ENCODE assay signal across 5 cellular contexts in genomic region chr9:96189581-96189980, GRCh38.
DNase-seq lines count a peak whose midpoint lies in the region; ATAC-seq, FAIRE-seq and TF ChIP-seq lines count a peak whose summit lies in the region.
"Not testable (repeated sequence)": the region's sequence is repeated elsewhere in the genome, so short reads cannot be mapped to it uniquely, and the experiment has no call there.

No MANE protein-coding gene starts in this region.

- not testable (repeated sequence) for DNase-seq in A549 (ENCODE audit: low read depth in 1 of 2, low spot score in 1 of 2); WTC11 (ENCODE audit: low spot score)
- DNase-seq in mesenteric fat pad (ENCODE audit: low spot score) = peak; percentile 16
- DNase-seq in posterior vena cava (ENCODE audit: low spot score) = peak; percentile 5

- not testable (repeated sequence) for TF ChIP-seq EP300 in A549 (IDR thresholded peaks at IDR 0.05)

- ATAC-seq in A549, WTC11: not testable (repeated sequence)

- not testable (repeated sequence) for TF ChIP-seq RAD21 in A549 (conservative IDR thresholded peaks at IDR 0.05 in 1 of 2, IDR thresholded peaks at IDR 0.05 in 1 of 2)

- WGBS in A549 (ENCODE audit: missing lambda C conversion rate) = 67% methylated on average over 2 of the region's 2 CpGs

- not testable (repeated sequence) for H3K27ac Mint-ChIP-seq in WTC11

- H3K36me3 ChIP-seq in HEK293 (ENCODE audit: control insufficient read depth in 2 of 2, insufficient read depth in 1 of 2, low read length in 2 of 2) = not testable (repeated sequence)

- intact Hi-C loops in posterior vena cava (cut with DNase I) = not testable (repeated sequence)

- H3K9me3 ChIP-seq in A549 = peaks cover 50% of the 10 kb centered on the region
- not testable (repeated sequence) for H3K9me3 ChIP-seq in HEK293 (ENCODE audit: control insufficient read depth, insufficient read depth, low read depth, low read length)

- POLR2A ChIA-PET in A549 (lab: Yijun Ruan, JAX); HEK293 (lab: Yijun Ruan, JAX); WTC11 (lab: Charles Lee): not testable (repeated sequence)

- not testable (repeated sequence) for FAIRE-seq in A549 (lab: Jason Lieb, UNC)

- not testable (repeated sequence) for TF ChIP-seq POLR2A in A549 (IDR thresholded peaks at IDR 0.05; ENCODE audit: low read length)

- not testable (repeated sequence) for H3K4me3 Mint-ChIP-seq in WTC11

- H3K36me3 Mint-ChIP-seq in WTC11 = peaks cover 43% of the 10 kb centered on the region

- peaks cover 24% of the 10 kb centered on the region for H3K4me1 Mint-ChIP-seq in WTC11

- H3K4me3 ChIP-seq in A549; HEK293 (ENCODE audit: low read depth, low read length): not testable (repeated sequence)

- peaks cover 57% of the 10 kb centered on the region for H3K9me3 Mint-ChIP-seq in WTC11

- CTCF ChIA-PET in A549 (lab: Yijun Ruan, JAX) = interaction anchor here (0.7 to 1.0 kb wide), 2 partner anchors 28 to 29 kb away, joined by 3 read pairs; no protein-coding TSS in a partner anchor
- CTCF ChIA-PET in HEK293 (lab: Yijun Ruan, JAX); WTC11 (lab: Charles Lee): not testable (repeated sequence)

- H3K27ac ChIP-seq in A549; HEK293 (ENCODE audit: extremely low read depth, low read depth, low read length): not testable (repeated sequence)

- H3K27me3 Mint-ChIP-seq in WTC11 (ENCODE audit: low read depth) = peaks cover 29% of the 10 kb centered on the region

- TF ChIP-seq CTCF in A549 (IDR thresholded peaks at IDR 0.05); HEK293 (tag by site-specific recombination; IDR thresholded peaks at IDR 0.05); WTC11 (IDR thresholded peaks at IDR 0.05): not testable (repeated sequence)

- H3K4me1 ChIP-seq in A549; HEK293 (ENCODE audit: control insufficient read depth, insufficient read depth, low read length): not testable (repeated sequence)

- not testable (repeated sequence) for H3K4me2 ChIP-seq in A549

TF ChIP-seq in A549, 52 proteins besides CTCF, POLR2A, EP300 and RAD21:
- peak; percentile 84 for TF ChIP-seq ZC3H11A (IDR thresholded peaks at IDR 0.05)

TF ChIP-seq in HEK293, 187 proteins besides CTCF, POLR2A, EP300 and RAD21 (continues in another document):
- TF ChIP-seq ZNF426 (tag by site-specific recombination; IDR thresholded peaks at IDR 0.05) (peak; percentile 45), ZNF654 (tag by site-specific recombination; IDR thresholded peaks at IDR 0.05; ENCODE audit: low read depth) (peak; percentile 5; the same call in 1 of the 2 replicates), ZNF518A (tag by site-specific recombination; conservative IDR thresholded peaks at IDR 0.05; ENCODE audit: low read depth) (peak; percentile 62), ZNF394 (tag by site-specific recombination; IDR thresholded peaks at IDR 0.05; ENCODE audit: borderline replicate concordance) (peak; percentile 70; the same call in 1 of the 2 replicates), ZNF623 (tag by site-specific recombination; IDR thresholded peaks at IDR 0.05) (0 out of 2 replicates have a peak, but pooled peaks have one; percentile 35)

TF ChIP-seq in WTC11, 78 proteins besides CTCF, POLR2A, EP300 and RAD21:
- 0 out of 2 replicates have a peak, but pooled peaks have one; percentile 21 for TF ChIP-seq HMGA2 (CRISPR knock-in tag; IDR thresholded peaks at IDR 0.05)
